ENCODE assay signal across 10 cellular contexts in the genomic region with DNA sequence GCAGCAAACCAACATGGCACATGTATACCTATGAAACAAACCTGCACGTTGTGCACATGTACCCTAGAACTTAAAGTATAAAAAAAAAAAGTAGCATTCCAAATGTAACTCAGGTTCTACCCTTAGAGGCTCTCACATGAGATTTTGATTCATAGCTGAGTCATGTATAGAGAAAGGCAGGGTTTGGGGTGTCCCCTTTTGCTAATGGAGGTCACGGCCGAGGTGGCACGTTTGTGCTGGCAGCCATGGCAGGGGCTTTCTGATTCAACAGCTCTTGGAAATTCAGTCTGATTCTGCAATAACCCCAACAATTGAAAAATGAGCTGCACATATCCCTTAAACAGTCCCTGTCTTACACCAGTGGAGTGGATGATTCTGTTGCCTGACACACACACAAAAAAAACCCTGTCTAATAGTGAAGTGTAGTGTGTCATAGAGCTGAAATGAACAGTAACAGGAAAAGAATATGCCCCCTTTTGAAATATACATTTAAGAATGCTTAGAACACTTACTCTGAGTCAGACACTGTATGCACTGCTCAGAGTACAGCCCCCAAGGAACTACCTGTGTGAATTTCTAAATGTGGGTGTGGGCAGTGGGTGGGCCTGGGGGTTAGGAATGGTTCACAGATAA. TPM values are rescaled to one million over a fixed set of nuclear protein-coding genes. Genes with fewer than 3 reads are reported as not detected.
DNase-seq lines count a peak whose midpoint lies in the region; ATAC-seq, FAIRE-seq and TF ChIP-seq lines count a peak whose summit lies in the region.
"Had no signal": no experiment of that assay in that cellular context is flagged by ENCODE, and none has a peak within 500 bp of the region (broad histone marks: within the 10 kb centered on the region; RNA-seq: fewer than 3 reads in every experiment).

No MANE protein-coding gene starts in this region.

- peaks cover 61% of the 10 kb centered on the region for H3K4me1 Mint-ChIP-seq in CD4-positive, alpha-beta T cell (ENCODE audit: low read depth)
- H3K4me1 Mint-ChIP-seq in activated naive CD8-positive, alpha-beta T cell treated with anti-CD3 and anti-CD28 coated beads, Interleukin-2, amount 10 ng/mL, durations not matched to agents 7 days and 5 days = peaks cover 36% of the 10 kb centered on the region

- ATAC-seq in CD4-positive, alpha-beta T cell (ENCODE audit: poor library complexity) = no peak
- ATAC-seq in GM21390 (IDR thresholded peaks at IDR 0.05; ENCODE audit: unreplicated experiment) (peak; percentile 70), HG03565 (IDR thresholded peaks at IDR 0.05; ENCODE audit: unreplicated experiment) (peak; percentile 87)
- ATAC-seq in activated naive CD8-positive, alpha-beta T cell treated with anti-CD3 and anti-CD28 coated beads, Interleukin-2, amount 10 ng/mL, durations not matched to agents 7 days and 5 days (ENCODE audit: low read depth) = peak; percentile 47

- no peaks in the 10 kb centered on the region for H3K9me3 ChIP-seq in CD4-positive, alpha-beta T cell (ENCODE audit: control insufficient read depth, low read length)
- H3K9me3 ChIP-seq: BLaER1 treated with 17β-estradiol and CSF1 and Interleukin-3, amounts not matched to agents 10 nM and 100 nM had no signal

- H3K27ac Mint-ChIP-seq in CD4-positive, alpha-beta T cell = peak overlapping the region; percentile 68
- peak overlapping the region; percentile 50 for H3K27ac Mint-ChIP-seq in activated naive CD8-positive, alpha-beta T cell treated with anti-CD3 and anti-CD28 coated beads, Interleukin-2, amount 10 ng/mL, durations not matched to agents 7 days and 5 days

- no peak overlapping the region for H3K4me3 Mint-ChIP-seq in CD4-positive, alpha-beta T cell
- no peak overlapping the region for H3K4me3 Mint-ChIP-seq in activated naive CD8-positive, alpha-beta T cell treated with anti-CD3 and anti-CD28 coated beads, Interleukin-2, amount 10 ng/mL, durations not matched to agents 7 days and 5 days

- peaks cover 2% of the 10 kb centered on the region for H3K9me3 Mint-ChIP-seq in CD4-positive, alpha-beta T cell
- no peaks in the 10 kb centered on the region for H3K9me3 Mint-ChIP-seq in activated naive CD8-positive, alpha-beta T cell treated with anti-CD3 and anti-CD28 coated beads, Interleukin-2, amount 10 ng/mL, durations not matched to agents 7 days and 5 days

- no peak overlapping the region for H3K27ac ChIP-seq in CD4-positive, alpha-beta T cell (ENCODE audit: low read depth, low read length)
- H3K27ac ChIP-seq: BLaER1 treated with 17β-estradiol and CSF1 and Interleukin-3, amounts not matched to agents 10 nM and 100 nM had no signal

- POLR2A ChIA-PET in CD4-positive, alpha-beta T cell (lab: Charles Lee) = interaction anchor here (0.7 to 2.7 kb wide), 5 partner anchors 13 to 349 kb away, joined by 3 to 31 read pairs (median 13); no protein-coding TSS in a partner anchor
- POLR2A ChIA-PET in activated naive CD8-positive, alpha-beta T cell treated with anti-CD3 and anti-CD28 coated beads, Interleukin-2, amount 10 ng/mL, durations not matched to agents 7 days and 5 days (lab: Charles Lee) = interaction anchor here (1.9 to 2.0 kb wide), 2 partner anchors 333 to 334 kb away, joined by 5 to 16 read pairs; no protein-coding TSS in a partner anchor

- H3K36me3 Mint-ChIP-seq in CD4-positive, alpha-beta T cell (ENCODE audit: low read depth) = no peaks in the 10 kb centered on the region
- peaks cover 6% of the 10 kb centered on the region for H3K36me3 Mint-ChIP-seq in activated naive CD8-positive, alpha-beta T cell treated with anti-CD3 and anti-CD28 coated beads, Interleukin-2, amount 10 ng/mL, durations not matched to agents 7 days and 5 days

- no peaks in the 10 kb centered on the region for H3K27me3 ChIP-seq in CD4-positive, alpha-beta T cell (ENCODE audit: control insufficient read depth, insufficient read depth, low read length)
- H3K27me3 ChIP-seq: BLaER1 treated with 17β-estradiol and CSF1 and Interleukin-3, amounts not matched to agents 10 nM and 100 nM had no signal

- DNase-seq in CD4-positive, alpha-beta T cell = no peak
- DNase-seq in activated naive CD8-positive, alpha-beta T cell treated with anti-CD3 and anti-CD28 coated beads, Interleukin-2, amount 10 ng/mL, durations not matched to agents 7 days and 5 days = no peak
- DNase-seq in NCI-H187 (lab: John Stamatoyannopoulos, UW) (no peak), GM19239 (ENCODE audit: insufficient read length, low spot score) (no peak), cortex of kidney (lab: John Stamatoyannopoulos, UW) (no peak), NCI-H1417 treated with DMSO at 0.1 percent for 48 hours (lab: John Stamatoyannopoulos, UW) (no peak)
- DNase-seq: effector CD8-positive, alpha-beta T cell had no signal

- no peak for FAIRE-seq in GM19239 (lab: Jason Lieb, UNC)

- intact Hi-C loops in CD4-positive, alpha-beta T cell (cut with DNase I, micrococcal nuclease) = loop anchor here (2.0 to 5.0 kb wide), 3 partner anchors 326 to 395 kb away; partner anchors contain the start of gene AKAP7 (in 1 of the 2)

- TF ChIP-seq CTCF in CD4-positive, alpha-beta T cell (IDR thresholded peaks at IDR 0.05) = no peak

- CTCF ChIA-PET in CD4-positive, alpha-beta T cell (lab: Charles Lee) = interaction anchor here (3.1 to 6.0 kb wide), 3 partner anchors 13 to 647 kb away, joined by 20 to 52 read pairs (median 21); no protein-coding TSS in a partner anchor

- H3K27me3 Mint-ChIP-seq in CD4-positive, alpha-beta T cell = no peaks in the 10 kb centered on the region
- H3K27me3 Mint-ChIP-seq in activated naive CD8-positive, alpha-beta T cell treated with anti-CD3 and anti-CD28 coated beads, Interleukin-2, amount 10 ng/mL, durations not matched to agents 7 days and 5 days = no peaks in the 10 kb centered on the region

RNA-seq across cellular contexts. Expression of gene ARG1, which starts 40.4 kb away (rescaled TPM):
- total RNA-seq in CD4-positive, alpha-beta T cell = under 1 TPM; 0.36 to 0.50 TPM
- total RNA-seq in activated naive CD8-positive, alpha-beta T cell treated with anti-CD3 and anti-CD28 coated beads, Interleukin-2, amount 10 ng/mL, durations not matched to agents 7 days and 5 days = not detected
